ENCODE assay signal across 1 cellular context in genomic region chr9:77456829-77457437, GRCh38.
TF ChIP-seq lines count a peak whose summit lies in the region.

No MANE protein-coding gene starts in this region.

TF ChIP-seq in SK-N-SH, 30 proteins besides CTCF, POLR2A, EP300 and RAD21:
- TF ChIP-seq PBX3 (IDR thresholded peaks at IDR 0.05) = no peak
- no peak for TF ChIP-seq EZH2phosphoT487 (IDR thresholded peaks at IDR 0.05; ENCODE audit: borderline replicate concordance, low read depth)
- no peak for TF ChIP-seq MXI1 (IDR thresholded peaks at IDR 0.05; ENCODE audit: low read depth, low read length)
- TF ChIP-seq SIN3A (IDR thresholded peaks at IDR 0.05; ENCODE audit: borderline replicate concordance, low read depth, low read length) = no peak
- no peak for TF ChIP-seq GATA2 (CRISPR knock-in tag; IDR thresholded peaks at IDR 0.05)
- TF ChIP-seq ZBTB33 (IDR thresholded peaks at IDR 0.05; ENCODE audit: borderline replicate concordance, low read depth) = no peak
- no peak for TF ChIP-seq RXRA (IDR thresholded peaks at IDR 0.05; ENCODE audit: borderline replicate concordance, low read depth)
- TF ChIP-seq USF2 (IDR thresholded peaks at IDR 0.05; ENCODE audit: borderline replicate concordance, low read depth, low read length) = no peak
- no peak for TF ChIP-seq MAX (IDR thresholded peaks at IDR 0.05; ENCODE audit: low read depth)
- TF ChIP-seq RCOR1 (IDR thresholded peaks at IDR 0.05; ENCODE audit: low read length) = 0 out of 2 replicates have a peak, but pooled peaks have one; percentile 16
- TF ChIP-seq FOXM1 (IDR thresholded peaks at IDR 0.05; ENCODE audit: low read depth) = no peak
- peak; percentile 71 for TF ChIP-seq SMC3 (IDR thresholded peaks at IDR 0.05; ENCODE audit: low read depth, low read length)
- TF ChIP-seq NRF1 (IDR thresholded peaks at IDR 0.05; ENCODE audit: low read depth, low read length) = no peak
- no peak for TF ChIP-seq REST (IDR thresholded peaks at IDR 0.05; ENCODE audit: low read depth, low read length)
- TF ChIP-seq ELF1 (IDR thresholded peaks at IDR 0.05) = no peak
- peak; percentile 26; the same call in 1 of the 2 replicates for TF ChIP-seq JUND (IDR thresholded peaks at IDR 0.05)
- TF ChIP-seq FOSL2 (IDR thresholded peaks at IDR 0.05; ENCODE audit: borderline replicate concordance, low read depth) = peak; percentile 72; the same call in 1 of the 2 replicates
- no peak for TF ChIP-seq CHD2 (IDR thresholded peaks at IDR 0.05; ENCODE audit: low read length, partially characterized antibody)
- no peak for TF ChIP-seq POLR2AphosphoS5 (IDR thresholded peaks at IDR 0.05; ENCODE audit: low read depth, low read length)
- no peak for TF ChIP-seq IRF3 (IDR thresholded peaks at IDR 0.05; ENCODE audit: low read depth, low read length)
- TF ChIP-seq USF1 (IDR thresholded peaks at IDR 0.05; ENCODE audit: borderline replicate concordance, low read depth) = no peak
- 0 out of 2 replicates have a peak, but pooled peaks have one; percentile 8 for TF ChIP-seq TAF1 (IDR thresholded peaks at IDR 0.05; ENCODE audit: borderline replicate concordance, low read depth, low read length)
- TF ChIP-seq TCF12 (IDR thresholded peaks at IDR 0.05) = no peak
- TF ChIP-seq FOXJ3 (CRISPR knock-in tag; IDR thresholded peaks at IDR 0.05) = no peak
- TF ChIP-seq YY1 (IDR thresholded peaks at IDR 0.05; ENCODE audit: low read depth) = no peak
- no peak for TF ChIP-seq NFIC (IDR thresholded peaks at IDR 0.05; ENCODE audit: borderline replicate concordance)
- TF ChIP-seq RFX5 (IDR thresholded peaks at IDR 0.05; ENCODE audit: low read length) = no peak
- no peak for TF ChIP-seq TEAD4 (IDR thresholded peaks at IDR 0.05; ENCODE audit: borderline replicate concordance, insufficient read depth)
- no peak for TF ChIP-seq GABPA (IDR thresholded peaks at IDR 0.05; ENCODE audit: low read depth)
- TF ChIP-seq MEF2A (IDR thresholded peaks at IDR 0.05; ENCODE audit: borderline replicate concordance, low read depth) = no peak
